ENCODE assay signal across 6 cellular contexts in genomic region chr1:17780916-17781315, GRCh38. TPM values are rescaled to one million over a fixed set of nuclear protein-coding genes. Genes with fewer than 3 reads are reported as not detected.
"Had no signal": no experiment of that assay in that cellular context is flagged by ENCODE, and none has a peak within 500 bp of the region (broad histone marks: within the 10 kb centered on the region; RNA-seq: fewer than 3 reads in every experiment).

No MANE protein-coding gene starts in this region.

- ATAC-seq: GM23338 had no signal

- H3K4me3 ChIP-seq: GM23338 had no signal

- H3K9ac ChIP-seq: KMS-11 had no signal

- H3K27ac ChIP-seq: KMS-11 had no signal

- H3K4me2 ChIP-seq: GM23338, KMS-11 had no signal

- H2AFZ ChIP-seq: GM23338 had no signal

- DNase-seq: H9, HCEC 1CT, KBM-7 had no signal

RNA-seq across cellular contexts. Expression of gene ACTL8, which starts 25.8 kb away (rescaled TPM):
- total RNA-seq: H9 had no signal
- polyA plus RNA-seq: IgD-negative memory B cell had no signal
